In genomic region chr16:20879175-20880053, GRCh38 we compare ENCODE assay signal across 10 cellular contexts. TPM values are rescaled to one million over a fixed set of nuclear protein-coding genes. Genes with fewer than 3 reads are reported as not detected.
DNase-seq lines count a peak whose midpoint lies in the region; ATAC-seq, FAIRE-seq and TF ChIP-seq lines count a peak whose summit lies in the region.
"Had no signal": no experiment of that assay in that cellular context is flagged by ENCODE, and none has a peak within 500 bp of the region (broad histone marks: within the 10 kb centered on the region; RNA-seq: fewer than 3 reads in every experiment).

No MANE protein-coding gene starts in this region.

- no peak for TF ChIP-seq CTCF in heart right ventricle (IDR thresholded peaks at IDR 0.05)

- H3K4me3 ChIP-seq in heart right ventricle, result peak overlapping the region in 1 of 10 donors; percentile 0
- H3K4me3 ChIP-seq in aorta (ENCODE audit: low read length in 2 of 2), result peak overlapping the region in 1 of 2 donors; percentile 26

- H3K4me1 ChIP-seq in heart right ventricle, result peaks cover 5 to 85% (median 58%) of the 10 kb centered on the region in 9 donors
- peaks cover 6 to 15% of the 10 kb centered on the region in 2 donors for H3K4me1 ChIP-seq in aorta (ENCODE audit: control insufficient read depth in 1 of 2, insufficient read depth in 2 of 2, low read length in 2 of 2)

- peak; percentile 92 for FAIRE-seq in islet of Langerhans (lab: Jason Lieb, UNC)
- FAIRE-seq: D721Med had no signal

- intact Hi-C loops in heart right ventricle (cut with DNase I), result no loop called here
- intact Hi-C loops in Right ventricle myocardium superior (cut with DNase I), result no loop called here
- intact Hi-C loops in aorta (cut with DNase I), result no loop called here

- no peaks in the 10 kb centered on the region for H3K27me3 Mint-ChIP-seq in activated CD4-positive, alpha-beta memory T cell treated with anti-CD3 and anti-CD28 coated beads, Interleukin-2, amount 10 ng/mL, durations not matched to agents 7 days and 5 days
- H3K27me3 Mint-ChIP-seq in T-cell, result no peaks in the 10 kb centered on the region
- H3K27me3 Mint-ChIP-seq: activated naive CD8-positive, alpha-beta T cell treated with anti-CD3 and anti-CD28 coated beads, Interleukin-2, amount 10 ng/mL, durations not matched to agents 7 days and 5 days had no signal

- peaks cover 50% of the 10 kb centered on the region for H3K36me3 Mint-ChIP-seq in activated CD4-positive, alpha-beta memory T cell treated with anti-CD3 and anti-CD28 coated beads, Interleukin-2, amount 10 ng/mL, durations not matched to agents 7 days and 5 days (ENCODE audit: low read depth)
- H3K36me3 Mint-ChIP-seq in T-cell, result peaks cover 8% of the 10 kb centered on the region

- 49 to 55% methylated on average over 7 of the region's 7 CpGs for WGBS in heart right ventricle, 2 donors
- WGBS in aorta, 2 donors, result 8% methylated on average over 7 of the region's 7 CpGs

- no peak for DNase-seq in heart right ventricle
- DNase-seq in Right ventricle myocardium superior, result no peak
- no peak for DNase-seq in activated CD4-positive, alpha-beta memory T cell treated with anti-CD3 and anti-CD28 coated beads, Interleukin-2, amount 10 ng/mL, durations not matched to agents 7 days and 5 days
- no peak for DNase-seq in aorta
- no peak for DNase-seq in T-cell
- DNase-seq: activated naive CD8-positive, alpha-beta T cell treated with anti-CD3 and anti-CD28 coated beads, Interleukin-2, amount 10 ng/mL, durations not matched to agents 7 days and 5 days had no signal

- peak overlapping the region; percentile 77 for H3K27ac Mint-ChIP-seq in activated CD4-positive, alpha-beta memory T cell treated with anti-CD3 and anti-CD28 coated beads, Interleukin-2, amount 10 ng/mL, durations not matched to agents 7 days and 5 days
- H3K27ac Mint-ChIP-seq in T-cell, result peak overlapping the region in 1 of 2 donors; percentile 5
- H3K27ac Mint-ChIP-seq: activated naive CD8-positive, alpha-beta T cell treated with anti-CD3 and anti-CD28 coated beads, Interleukin-2, amount 10 ng/mL, durations not matched to agents 7 days and 5 days had no signal

- no peak overlapping the region for H3K4me3 Mint-ChIP-seq in activated CD4-positive, alpha-beta memory T cell treated with anti-CD3 and anti-CD28 coated beads, Interleukin-2, amount 10 ng/mL, durations not matched to agents 7 days and 5 days
- H3K4me3 Mint-ChIP-seq in T-cell, result no peak overlapping the region
- H3K4me3 Mint-ChIP-seq: activated naive CD8-positive, alpha-beta T cell treated with anti-CD3 and anti-CD28 coated beads, Interleukin-2, amount 10 ng/mL, durations not matched to agents 7 days and 5 days had no signal

- H3K9me3 ChIP-seq in heart right ventricle (no peaks in the 10 kb centered on the region), aorta (ENCODE audit: control insufficient read depth, low read length) (no peaks in the 10 kb centered on the region)

- H3K27ac ChIP-seq in heart right ventricle, result peak overlapping the region in 9 of 10 donors; percentile 23 to 78 (median 59)
- peak overlapping the region; percentile 86 to 95 for H3K27ac ChIP-seq in aorta (ENCODE audit: low read depth in 1 of 2, low read length in 2 of 2)

- H3K36me3 ChIP-seq in heart right ventricle, result no peaks in the 10 kb centered on the region
- H3K36me3 ChIP-seq in aorta (ENCODE audit: control insufficient read depth in 1 of 2, insufficient read depth in 2 of 2, low read length in 1 of 2), result no peaks in the 10 kb centered on the region

- POLR2A ChIA-PET in activated CD4-positive, alpha-beta memory T cell treated with anti-CD3 and anti-CD28 coated beads, Interleukin-2, amount 10 ng/mL, durations not matched to agents 7 days and 5 days (lab: Charles Lee), result interaction anchor here (1.4 to 7.0 kb wide), 2 partner anchors 13 to 22 kb away, joined by 6 to 113 read pairs; partner anchors contain the start of genes DCUN1D3 and LYRM1
- POLR2A ChIA-PET in T-cell (lab: Charles Lee), result interaction anchor here in 1 of 2 donors (0.6 kb wide), 1 partner anchor 1274 kb away, joined by 3 read pairs; no protein-coding TSS in a partner anchor

- ATAC-seq in heart right ventricle, result peak in 5 of 8 donors; percentile 48 to 63 (median 57)
- ATAC-seq in Right ventricle myocardium superior (ENCODE audit: poor library complexity), result no peak
- peak; percentile 72 for ATAC-seq in aorta (ENCODE audit: low FRiP score)
- no peak for ATAC-seq in HG03520 (IDR thresholded peaks at IDR 0.05; ENCODE audit: unreplicated experiment)
- no peak for ATAC-seq in HG03175 (IDR thresholded peaks at IDR 0.05; ENCODE audit: unreplicated experiment)
- no peak for ATAC-seq in T-cell (replicated peaks in 1 of 4)

- H3K27me3 ChIP-seq in heart right ventricle (no peaks in the 10 kb centered on the region), aorta (ENCODE audit: control insufficient read depth in 1 of 2, insufficient read depth in 2 of 2, low read length in 1 of 2) (no peaks in the 10 kb centered on the region)

- no peaks in the 10 kb centered on the region for H3K9me3 Mint-ChIP-seq in activated CD4-positive, alpha-beta memory T cell treated with anti-CD3 and anti-CD28 coated beads, Interleukin-2, amount 10 ng/mL, durations not matched to agents 7 days and 5 days
- H3K9me3 Mint-ChIP-seq in T-cell, result peaks cover 0 to 4% (median 2%) of the 10 kb centered on the region in 3 donors

- H3K4me1 Mint-ChIP-seq in activated CD4-positive, alpha-beta memory T cell treated with anti-CD3 and anti-CD28 coated beads, Interleukin-2, amount 10 ng/mL, durations not matched to agents 7 days and 5 days, result peaks cover 80% of the 10 kb centered on the region
- H3K4me1 Mint-ChIP-seq in T-cell, result peaks cover 20 to 45% (median 45%) of the 10 kb centered on the region in 3 donors

- CTCF ChIA-PET in activated CD4-positive, alpha-beta memory T cell treated with anti-CD3 and anti-CD28 coated beads, Interleukin-2, amount 10 ng/mL, durations not matched to agents 7 days and 5 days (lab: Charles Lee), result interaction anchor here (1.0 to 2.2 kb wide), 4 partner anchors 14 to 35 kb away, joined by 3 to 9 read pairs (median 4); partner anchors contain the start of genes DCUN1D3 and LYRM1
- CTCF ChIA-PET in T-cell (lab: Charles Lee), result no interaction called here

RNA-seq across cellular contexts. Expression of gene DCUN1D3, which starts 20.7 kb away (rescaled TPM):
- total RNA-seq in heart right ventricle (10 to 100 TPM in 6 of 10 donors, 1 to 10 TPM in 4; 7.8 to 32.6 (median 11.2) TPM), Right ventricle myocardium superior (14.6 TPM), aorta (10 to 100 TPM; 29.5 to 54.5 TPM), T-cell (1 to 10 TPM; 3.3 to 7.5 (median 5.7) TPM)
- polyA plus RNA-seq in heart right ventricle (1 to 10 TPM; 3.4 to 4.2 TPM), aorta (1 to 10 TPM; 3.9 to 4.1 TPM)
- 10 to 100 TPM; 20.7 to 21.6 TPM for total RNA-seq in activated CD4-positive, alpha-beta memory T cell treated with anti-CD3 and anti-CD28 coated beads, Interleukin-2, amount 10 ng/mL, durations not matched to agents 7 days and 5 days

RNA-seq across cellular contexts. Expression of gene LYRM1, which starts 21.2 kb away (rescaled TPM):
- total RNA-seq in heart right ventricle (10 to 100 TPM; 37.4 to 69.1 (median 48.9) TPM), Right ventricle myocardium superior (49.8 TPM), aorta (10 to 100 TPM; 18.1 to 24.3 TPM), T-cell (10 to 100 TPM; 16.2 to 23.6 (median 19.6) TPM)
- polyA plus RNA-seq in heart right ventricle (10 to 100 TPM; 59.9 to 69.4 TPM), aorta (10 to 100 TPM; 27.3 to 44.2 TPM)
- 10 to 100 TPM; 45.2 to 47.0 TPM for total RNA-seq in activated CD4-positive, alpha-beta memory T cell treated with anti-CD3 and anti-CD28 coated beads, Interleukin-2, amount 10 ng/mL, durations not matched to agents 7 days and 5 days

Comparison
In these comparisons a context has a peak if more than half of its experiments do, and no peak if none do; other contexts are left out.
1. ATAC-seq: peak in heart right ventricle (5 of 8) and aorta (single experiment); none in Right ventricle myocardium superior (single experiment), HG03520 (single experiment), HG03175 (single experiment) and T-cell (0 of 4).